9 cellular contexts compared by ENCODE assay signal in genomic region chr10:103493911-103494877, GRCh38. TPM values are rescaled to one million over a fixed set of nuclear protein-coding genes. Genes with fewer than 3 reads are reported as not detected.
DNase-seq lines count a peak whose midpoint lies in the region; ATAC-seq and TF ChIP-seq lines count a peak whose summit lies in the region.
"Had no signal": no experiment of that assay in that cellular context is flagged by ENCODE, and none has a peak within 500 bp of the region (broad histone marks: within the 10 kb centered on the region; RNA-seq: fewer than 3 reads in every experiment).

No MANE protein-coding gene starts in this region.

- ATAC-seq in natural killer cell treated with Interleukin-12 subunit alpha and Interleukin-12 subunit beta and Interleukin-15 and Interleukin-18, amount 100 ng/mL, for 72 hours = peak; percentile 65 to 71
- no peak for ATAC-seq in GM21515 (IDR thresholded peaks at IDR 0.05; ENCODE audit: unreplicated experiment)
- no peak for ATAC-seq in HG02798 (IDR thresholded peaks at IDR 0.05; ENCODE audit: poor library complexity, unreplicated experiment)

- TF ChIP-seq CTCF in endodermal cell (conservative IDR thresholded peaks at IDR 0.05) = no peak

- no peaks in the 10 kb centered on the region for H3K36me3 Mint-ChIP-seq in endodermal cell (ENCODE audit: low read depth)
- H3K36me3 Mint-ChIP-seq in natural killer cell treated with Interleukin-12 subunit alpha and Interleukin-12 subunit beta and Interleukin-15 and Interleukin-18, amount 100 ng/mL, for 72 hours = no peaks in the 10 kb centered on the region

- H3K9me3 ChIP-seq in endodermal cell (ENCODE audit: control insufficient read depth, low read length) = no peaks in the 10 kb centered on the region

- peak overlapping the region; percentile 66 for H3K4me3 Mint-ChIP-seq in endodermal cell
- H3K4me3 Mint-ChIP-seq in natural killer cell treated with Interleukin-12 subunit alpha and Interleukin-12 subunit beta and Interleukin-15 and Interleukin-18, amount 100 ng/mL, for 72 hours = peak overlapping the region; percentile 54

- H3K27me3 ChIP-seq in endodermal cell (ENCODE audit: control insufficient read depth, insufficient read depth, low read length, poor library complexity, severe bottlenecking) = peaks cover 57% of the 10 kb centered on the region

- H3K4me1 ChIP-seq in endodermal cell (ENCODE audit: control insufficient read depth, insufficient read depth, low read length) = no peaks in the 10 kb centered on the region

- 3% methylated on average over 25 to 92 of the region's 92 CpGs for WGBS in endodermal cell (ENCODE audit: insufficient coverage in 1 of 2, insufficient read length in 1 of 2), 2 experiments

- H3K27ac ChIP-seq in endodermal cell (ENCODE audit: low read depth, low read length) = no peak overlapping the region
- H3K27ac ChIP-seq: VCaP had no signal

- H3K4me1 Mint-ChIP-seq in endodermal cell = peaks cover 9% of the 10 kb centered on the region
- peaks cover 5 to 6% of the 10 kb centered on the region in 2 donors for H3K4me1 Mint-ChIP-seq in natural killer cell treated with Interleukin-12 subunit alpha and Interleukin-12 subunit beta and Interleukin-15 and Interleukin-18, amount 100 ng/mL, for 72 hours (ENCODE audit: low read depth in 2 of 2)

- H3K9me3 Mint-ChIP-seq in endodermal cell = no peaks in the 10 kb centered on the region
- H3K9me3 Mint-ChIP-seq in natural killer cell treated with Interleukin-12 subunit alpha and Interleukin-12 subunit beta and Interleukin-15 and Interleukin-18, amount 100 ng/mL, for 72 hours = no peaks in the 10 kb centered on the region

- H3K27me3 Mint-ChIP-seq in endodermal cell (ENCODE audit: insufficient read depth) = peaks cover 76% of the 10 kb centered on the region
- H3K27me3 Mint-ChIP-seq in natural killer cell treated with Interleukin-12 subunit alpha and Interleukin-12 subunit beta and Interleukin-15 and Interleukin-18, amount 100 ng/mL, for 72 hours = peaks cover 34 to 62% of the 10 kb centered on the region in 2 donors

- peak overlapping the region; percentile 73 for H3K4me3 ChIP-seq in endodermal cell (ENCODE audit: low read length)

- peak overlapping the region; percentile 6 for H3K9ac ChIP-seq in endodermal cell (ENCODE audit: extremely low read depth, low read length, poor library complexity, severe bottlenecking)

- H3K36me3 ChIP-seq in endodermal cell (ENCODE audit: control insufficient read depth, insufficient read depth, low read length) = no peaks in the 10 kb centered on the region

- peak; percentile 12 for DNase-seq in NCI-H1105 treated with DMSO at 0.1 percent for 48 hours (lab: John Stamatoyannopoulos, UW)
- DNase-seq in NCI-H1105 (lab: John Stamatoyannopoulos, UW) = no peak
- peak; percentile 10 for DNase-seq in T-helper 9 cell
- peak; percentile 73 for DNase-seq in endodermal cell
- peak; percentile 68 for DNase-seq in natural killer cell treated with Interleukin-12 subunit alpha and Interleukin-12 subunit beta and Interleukin-15 and Interleukin-18, amount 100 ng/mL, for 72 hours (ENCODE audit: low spot score)
- no peak for DNase-seq in EL

- H3K27ac Mint-ChIP-seq in endodermal cell = no peak overlapping the region
- no peak overlapping the region for H3K27ac Mint-ChIP-seq in natural killer cell treated with Interleukin-12 subunit alpha and Interleukin-12 subunit beta and Interleukin-15 and Interleukin-18, amount 100 ng/mL, for 72 hours

RNA-seq across cellular contexts. Expression of gene NEURL1, which starts 0.7 kb away (rescaled TPM):
- under 1 TPM; 0.37 to 0.38 TPM for total RNA-seq in endodermal cell
- polyA plus RNA-seq in endodermal cell (2013, experiment 1 of 2) = 1.6 TPM
- 1.2 TPM for polyA plus RNA-seq in endodermal cell (2013, experiment 2 of 2)
- total RNA-seq in natural killer cell treated with Interleukin-12 subunit alpha and Interleukin-12 subunit beta and Interleukin-15 and Interleukin-18, amount 100 ng/mL, for 72 hours = 1 to 10 TPM; 1.4 to 1.8 TPM

RNA-seq across cellular contexts. Expression of gene CALHM3, which starts 15.2 kb away (rescaled TPM):
- total RNA-seq in endodermal cell = not detected
- polyA plus RNA-seq in endodermal cell (2013, experiment 1 of 2) = not detected
- polyA plus RNA-seq in endodermal cell (2013, experiment 2 of 2) = not detected
- not detected for total RNA-seq in natural killer cell treated with Interleukin-12 subunit alpha and Interleukin-12 subunit beta and Interleukin-15 and Interleukin-18, amount 100 ng/mL, for 72 hours

RNA-seq across cellular contexts. Expression of gene CALHM1, which starts 35.5 kb away (rescaled TPM):
- not detected for total RNA-seq in endodermal cell
- not detected for polyA plus RNA-seq in endodermal cell (2013, experiment 1 of 2)
- 0.08 TPM for polyA plus RNA-seq in endodermal cell (2013, experiment 2 of 2)
- not detected for total RNA-seq in natural killer cell treated with Interleukin-12 subunit alpha and Interleukin-12 subunit beta and Interleukin-15 and Interleukin-18, amount 100 ng/mL, for 72 hours

RNA-seq across cellular contexts. Expression of gene CALHM2, which starts 42.0 kb away (rescaled TPM):
- 1 to 10 TPM; 1.0 to 3.1 TPM for total RNA-seq in endodermal cell
- polyA plus RNA-seq in endodermal cell (2013, experiment 1 of 2) = 2.2 TPM
- 2.5 TPM for polyA plus RNA-seq in endodermal cell (2013, experiment 2 of 2)
- total RNA-seq in natural killer cell treated with Interleukin-12 subunit alpha and Interleukin-12 subunit beta and Interleukin-15 and Interleukin-18, amount 100 ng/mL, for 72 hours = 10 to 100 TPM; 11.2 to 12.7 TPM

Comparison
In these comparisons a context has a peak if more than half of its experiments do, and no peak if none do; other contexts are left out.
1. DNase-seq: peak in NCI-H1105 treated with DMSO at 0.1 percent for 48 hours (single experiment), T-helper 9 cell (single experiment), endodermal cell (single experiment) and natural killer cell treated with Interleukin-12 subunit alpha and Interleukin-12 subunit beta and Interleukin-15 and Interleukin-18, amount 100 ng/mL, for 72 hours (single experiment); none in NCI-H1105 (single experiment) and EL (single experiment).
2. ATAC-seq: peak in natural killer cell treated with Interleukin-12 subunit alpha and Interleukin-12 subunit beta and Interleukin-15 and Interleukin-18, amount 100 ng/mL, for 72 hours (2 of 2); none in GM21515 (single experiment) and HG02798 (single experiment).